20 cellular contexts compared by ENCODE assay signal in the genomic region with DNA sequence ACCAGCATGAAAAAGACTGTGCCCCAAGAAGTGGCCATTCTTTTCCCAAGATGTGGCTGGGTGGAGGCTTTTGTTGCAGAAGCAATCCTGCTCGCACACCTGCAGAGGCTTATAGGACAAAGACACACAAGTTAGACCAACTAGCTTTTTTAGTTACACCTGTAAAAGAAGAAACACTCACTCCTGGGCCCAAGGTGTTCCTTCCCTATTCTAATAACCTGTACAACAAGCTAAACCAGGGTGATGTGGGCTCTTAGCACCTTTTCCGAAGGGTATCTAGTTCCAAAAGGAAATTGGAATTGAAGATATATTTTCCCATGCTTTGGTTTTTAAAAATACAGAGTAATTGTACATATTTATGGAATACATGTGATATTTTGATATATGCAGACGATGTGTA. TPM values are rescaled to one million over a fixed set of nuclear protein-coding genes. Genes with fewer than 3 reads are reported as not detected.
DNase-seq lines count a peak whose midpoint lies in the region; ATAC-seq, FAIRE-seq and TF ChIP-seq lines count a peak whose summit lies in the region.
"Had no signal": no experiment of that assay in that cellular context is flagged by ENCODE, and none has a peak within 500 bp of the region (broad histone marks: within the 10 kb centered on the region; RNA-seq: fewer than 3 reads in every experiment).

No MANE protein-coding gene starts in this region.

- H3K4me1 ChIP-seq in prostate gland (replicated peaks) (peaks cover 2% of the 10 kb centered on the region), lower lobe of right lung (no peaks in the 10 kb centered on the region)

- H3K4me3 ChIP-seq in LNCaP clone FGC (ENCODE audit: low read depth, low read length) (no peak overlapping the region), prostate gland (no peak overlapping the region), lower lobe of right lung (no peak overlapping the region)
- H3K4me3 ChIP-seq: GM12878 had no signal

- no peak for FAIRE-seq in H54 (lab: Jason Lieb, UNC)
- FAIRE-seq: GM12878, GM19239 had no signal

- WGBS in prostate gland: 57% methylated on average over 3 of the region's 3 CpGs

- no peak for TF ChIP-seq CTCF in 22Rv1 (IDR thresholded peaks at IDR 0.05)
- no peak for TF ChIP-seq CTCF in LNCaP clone FGC (IDR thresholded peaks at IDR 0.05; ENCODE audit: control insufficient read depth, extremely low read depth, insufficient read depth)
- TF ChIP-seq CTCF in prostate gland (IDR thresholded peaks at IDR 0.05): no peak
- no peak for TF ChIP-seq CTCF in lower lobe of right lung (IDR thresholded peaks at IDR 0.05)

- TF ChIP-seq POLR2A in prostate gland (IDR thresholded peaks at IDR 0.05) (no peak), H54 (IDR thresholded peaks at IDR 0.05; ENCODE audit: low read depth, low read length) (no peak)

- H3K27ac ChIP-seq in 22Rv1 (peak overlapping the region; percentile 41), prostate gland (peak overlapping the region in 1 of 2 donors; percentile 56), lower lobe of right lung (no peak overlapping the region)

- DNase-seq in LNCaP clone FGC (ENCODE audit: low read depth): peak; percentile 89
- DNase-seq in left colon: no peak
- peak; percentile 47 for DNase-seq in prostate gland (ENCODE audit: low spot score)
- DNase-seq in H54 (ENCODE audit: insufficient read length, low spot score): no peak
- no peak for DNase-seq in lower lobe of right lung
- no peak for DNase-seq in activated CD4-positive, alpha-beta T cell treated with anti-CD3 and anti-CD28 coated beads for 1 hour
- DNase-seq: C1 segment of cervical spinal cord; Caco-2; CD4-positive, CD25-positive, alpha-beta regulatory T cell; CD8-positive, alpha-beta T cell; DMS 273 treated with DMSO at 0.1 percent for 48 hours; DMS79; EL; GDM1; GOT3; H7; HCEC 1CT had no signal

- H3K9me3 ChIP-seq in prostate gland: no peaks in the 10 kb centered on the region
- no peaks in the 10 kb centered on the region for H3K9me3 ChIP-seq in lower lobe of right lung
- H3K9me3 ChIP-seq: Caco-2 had no signal

- peak; percentile 40 for ATAC-seq in left colon
- ATAC-seq in lower lobe of right lung: no peak
- ATAC-seq: CD8-positive, alpha-beta T cell; GM12878 had no signal

- H3K27me3 ChIP-seq in prostate gland (replicated peaks; ENCODE audit: insufficient read depth) (no peaks in the 10 kb centered on the region), lower lobe of right lung (ENCODE audit: low read depth) (no peaks in the 10 kb centered on the region)

- H3K36me3 ChIP-seq in prostate gland (no peaks in the 10 kb centered on the region), lower lobe of right lung (peaks cover 34% of the 10 kb centered on the region)

- intact Hi-C loops in left colon (cut with DNase I, micrococcal nuclease): no loop called here
- intact Hi-C loops in prostate gland (cut with DNase I): no loop called here
- intact Hi-C loops in lower lobe of right lung (cut with DNase I): no loop called here

RNA-seq across cellular contexts. Expression of a gene that starts 31.0 kb away (rescaled TPM):
- total RNA-seq in left colon (100 to 1,000 TPM; 201 to 203 TPM), prostate gland (10 to 100 TPM; 33.4 to 63.6 TPM), lower lobe of right lung (12.1 TPM)

RNA-seq across cellular contexts. Expression of a gene that starts 31.1 kb away (rescaled TPM):
- total RNA-seq in left colon: 1 to 10 TPM; 3.1 to 4.5 TPM
- total RNA-seq in prostate gland: 1 to 10 TPM; 3.6 to 5.9 TPM
- 7.4 TPM for total RNA-seq in lower lobe of right lung

RNA-seq across cellular contexts. Expression of a gene that starts 38.0 kb away (rescaled TPM):
- total RNA-seq in left colon (10 to 100 TPM; 18.5 to 21.5 TPM), prostate gland (10 to 100 TPM; 26.1 to 59.9 TPM), lower lobe of right lung (17.0 TPM)

RNA-seq across cellular contexts. Expression of a gene that starts 38.2 kb away (rescaled TPM):
- total RNA-seq in left colon (1 to 10 TPM; 4.6 to 5.9 TPM), prostate gland (10 to 100 TPM in 1 of 2 donors, 1 to 10 TPM in 1; 9.3 to 13.8 TPM), lower lobe of right lung (4.7 TPM)

Comparison
In these comparisons a context has a peak if more than half of its experiments do, and no peak if none do; other contexts are left out.
1. DNase-seq: peak in LNCaP clone FGC (single experiment) and prostate gland (single experiment); none in left colon (0 of 2), H54 (single experiment), lower lobe of right lung (single experiment) and activated CD4-positive, alpha-beta T cell treated with anti-CD3 and anti-CD28 coated beads for 1 hour (single experiment).